1 cellular context compared by ENCODE assay signal in the genomic region with DNA sequence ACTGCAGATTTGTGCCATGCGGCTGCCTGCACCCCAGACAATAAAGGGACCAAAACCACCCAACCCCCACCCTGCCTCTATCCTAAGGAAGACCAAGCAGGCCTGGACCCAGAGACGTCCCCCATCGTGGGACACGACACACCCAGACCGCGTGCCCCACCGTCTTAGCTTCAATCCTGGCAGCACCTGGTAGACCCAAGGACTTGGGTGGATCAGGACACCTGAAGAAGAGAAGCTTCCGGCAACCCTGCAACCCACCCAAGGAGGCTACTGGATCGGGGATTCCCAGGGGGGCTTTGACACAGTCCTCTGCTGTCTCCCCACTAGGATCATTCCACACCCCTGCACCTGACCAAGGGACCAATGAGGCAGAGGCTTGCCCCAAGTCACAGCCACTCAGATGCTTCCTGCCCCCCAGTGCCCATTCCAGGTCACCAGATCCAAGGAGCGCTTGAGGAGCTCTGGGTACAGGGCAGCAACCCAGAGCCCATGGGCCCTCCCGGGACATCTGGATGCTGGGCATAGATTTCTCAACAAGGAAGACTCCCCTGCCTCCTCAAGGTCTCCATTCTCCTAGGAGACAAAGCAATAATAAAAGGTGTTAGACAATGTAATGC.
TF ChIP-seq lines count a peak whose summit lies in the region.

No MANE protein-coding gene starts in this region.

TF ChIP-seq in H1, 55 proteins besides CTCF, POLR2A, EP300 and RAD21:
- TF ChIP-seq TCF12 (IDR thresholded peaks at IDR 0.05; ENCODE audit: low read depth, low read length) (no peak), CTBP2 (IDR thresholded peaks at IDR 0.05; ENCODE audit: borderline replicate concordance, insufficient read depth, insufficient read length, low read length) (no peak), YY1 (IDR thresholded peaks at IDR 0.05; ENCODE audit: low read depth, low read length) (no peak), MAFK (IDR thresholded peaks at IDR 0.05; ENCODE audit: low read depth, low read length) (no peak), SIRT6 (IDR thresholded peaks at IDR 0.05; ENCODE audit: low read length) (no peak), KDM5A (IDR thresholded peaks at IDR 0.05; ENCODE audit: low read length) (no peak), KDM1A (IDR thresholded peaks at IDR 0.05; ENCODE audit: borderline replicate concordance, low read length) (no peak), JUND (IDR thresholded peaks at IDR 0.05; ENCODE audit: low read length) (no peak), CHD1 (IDR thresholded peaks at IDR 0.05; ENCODE audit: low read depth, low read length) (no peak), NANOG (IDR thresholded peaks at IDR 0.05; ENCODE audit: insufficient read depth, low read depth, low read length, poor library complexity, severe bottlenecking) (no peak), RXRA (IDR thresholded peaks at IDR 0.05; ENCODE audit: insufficient read depth, low read depth, low read length) (no peak), NRF1 (IDR thresholded peaks at IDR 0.05; ENCODE audit: low read depth, low read length) (no peak), HDAC6 (IDR thresholded peaks at IDR 0.05; ENCODE audit: low read depth, low read length) (no peak), EGR1 (IDR thresholded peaks at IDR 0.05; ENCODE audit: borderline replicate concordance, low read depth, low read length) (no peak), RBBP5 (IDR thresholded peaks at IDR 0.05; ENCODE audit: borderline replicate concordance, low read depth, low read length) (no peak), TBP (IDR thresholded peaks at IDR 0.05; ENCODE audit: low read depth, low read length) (no peak), GABPA (IDR thresholded peaks at IDR 0.05; ENCODE audit: borderline replicate concordance, insufficient read depth, low read length) (no peak), FOSL1 (IDR thresholded peaks at IDR 0.05; ENCODE audit: insufficient read depth, low read depth, low read length) (no peak), CHD2 (IDR thresholded peaks at IDR 0.05; ENCODE audit: low read length) (no peak)
- TF ChIP-seq, protein P1, sequence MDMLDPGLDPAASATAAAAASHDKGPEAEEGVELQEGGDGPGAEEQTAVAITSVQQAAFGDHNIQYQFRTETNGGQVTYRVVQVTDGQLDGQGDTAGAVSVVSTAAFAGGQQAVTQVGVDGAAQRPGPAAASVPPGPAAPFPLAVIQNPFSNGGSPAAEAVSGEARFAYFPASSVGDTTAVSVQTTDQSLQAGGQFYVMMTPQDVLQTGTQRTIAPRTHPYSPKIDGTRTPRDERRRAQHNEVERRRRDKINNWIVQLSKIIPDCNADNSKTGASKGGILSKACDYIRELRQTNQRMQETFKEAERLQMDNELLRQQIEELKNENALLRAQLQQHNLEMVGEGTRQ (IDR thresholded peaks at IDR 0.05; ENCODE audit: low read length), result no peak
